29 cellular contexts compared by ENCODE assay signal in the genomic region with DNA sequence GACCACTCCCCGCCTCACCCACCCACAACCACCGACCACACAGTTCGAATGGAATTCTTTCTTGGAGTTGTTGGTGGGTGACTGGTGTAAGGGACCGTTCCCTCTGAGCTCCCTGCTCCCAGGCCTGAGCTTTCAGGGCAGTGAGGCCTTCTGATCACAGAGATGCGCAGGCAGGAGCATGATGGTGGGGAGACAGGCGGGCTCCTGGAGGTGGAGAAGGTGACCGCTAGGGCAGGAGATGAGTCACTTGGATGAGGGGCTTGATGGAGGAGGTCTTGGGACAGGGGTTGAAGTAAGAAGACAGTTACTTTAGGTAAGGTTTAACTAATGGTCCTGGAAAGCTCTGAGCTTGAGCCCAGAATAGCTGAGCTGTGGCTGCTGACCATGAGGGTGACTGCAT.
"Had no signal": no experiment of that assay in that cellular context is flagged by ENCODE, and none has a peak within 500 bp of the region (broad histone marks: within the 10 kb centered on the region; RNA-seq: fewer than 3 reads in every experiment).

No MANE protein-coding gene starts in this region.

- H3K9ac ChIP-seq: KMS-11 had no signal

- H3K4me1 Mint-ChIP-seq: activated B cell treated with CpG ODN at 0.5 μM for 24 hours; activated CD4-positive, alpha-beta T cell treated with anti-CD3 and anti-CD28 coated beads, Interleukin-2, amount 10 ng/mL, durations not matched to agents 24 days and 14 days; activated naive CD8-positive, alpha-beta T cell treated with anti-CD3 and anti-CD28 coated beads, Interleukin-2, amount 10 ng/mL, durations not matched to agents 7 days and 5 days; activated T-helper 17 cell treated with anti-CD3 and anti-CD28 coated beads, Interleukin-2, amount 50 U/mL, for 72 hours; T-cell had no signal

- H3K4me3 ChIP-seq: adrenal gland, SK-N-MC had no signal

- H3K36me3 ChIP-seq: adrenal gland had no signal

- H3K27me3 Mint-ChIP-seq: activated T-helper 17 cell treated with anti-CD3 and anti-CD28 coated beads, Interleukin-2, amount 50 U/mL, for 72 hours had no signal

- ATAC-seq: activated T-helper 17 cell treated with anti-CD3 and anti-CD28 coated beads, Interleukin-2, amount 50 U/mL, for 72 hours; Panc1; Right ventricle myocardium inferior; T-cell had no signal

- H3K9me3 ChIP-seq: adrenal gland had no signal

- H3K27me3 ChIP-seq: adrenal gland had no signal

- H3K4me2 ChIP-seq: KMS-11 had no signal

- H3K4me1 ChIP-seq: adrenal gland had no signal

- DNase-seq: activated B cell treated with CpG ODN at 0.5 μM for 24 hours; activated CD4-positive, alpha-beta T cell treated with anti-CD3 and anti-CD28 coated beads for 1 hour; activated CD4-positive, alpha-beta T cell treated with anti-CD3 and anti-CD28 coated beads, Interleukin-2, amount 10 ng/mL, durations not matched to agents 24 days and 14 days; activated CD4-positive, alpha-beta T cell treated with anti-CD3 and anti-CD28 coated beads, Interleukin-2, amount 50 U/mL, for 48 hours; activated naive CD4-positive, alpha-beta T cell treated with anti-CD3 and anti-CD28 coated beads, Interleukin-2, amount 50 U/mL, for 16 hours; activated naive CD8-positive, alpha-beta T cell treated with anti-CD3 and anti-CD28 coated beads, Interleukin-2, amount 10 ng/mL, durations not matched to agents 7 days and 5 days; anterior cingulate cortex; caudate nucleus; NCI-H1092; NCI-H1417; NCI-H1694; NCI-H2029; NCI-H2107; NCI-H2171 treated with DMSO at 0.1 percent for 48 hours; NCI-H226; NCI-H526; NCI-H774; NK-92 treated with Interleukin-12 subunit alpha and Interleukin-12 subunit beta, amount 100 ng/mL, for 24 hours; OCI-M1; RPMI8226; T-cell; T-helper 2 cell; T1000 had no signal

- H3K4me3 Mint-ChIP-seq: activated B cell treated with CpG ODN at 0.5 μM for 24 hours; activated CD4-positive, alpha-beta T cell treated with anti-CD3 and anti-CD28 coated beads, Interleukin-2, amount 10 ng/mL, durations not matched to agents 24 days and 14 days; activated naive CD8-positive, alpha-beta T cell treated with anti-CD3 and anti-CD28 coated beads, Interleukin-2, amount 10 ng/mL, durations not matched to agents 7 days and 5 days; activated T-helper 17 cell treated with anti-CD3 and anti-CD28 coated beads, Interleukin-2, amount 50 U/mL, for 72 hours; T-cell had no signal

- H3K27ac ChIP-seq: adrenal gland, KMS-11, SK-N-MC had no signal

- H3K36me3 Mint-ChIP-seq: activated naive CD8-positive, alpha-beta T cell treated with anti-CD3 and anti-CD28 coated beads, Interleukin-2, amount 10 ng/mL, durations not matched to agents 7 days and 5 days; T-cell had no signal

- H3K9me3 Mint-ChIP-seq: activated CD4-positive, alpha-beta T cell treated with anti-CD3 and anti-CD28 coated beads, Interleukin-2, amount 10 ng/mL, durations not matched to agents 24 days and 14 days; activated naive CD8-positive, alpha-beta T cell treated with anti-CD3 and anti-CD28 coated beads, Interleukin-2, amount 10 ng/mL, durations not matched to agents 7 days and 5 days; activated T-helper 17 cell treated with anti-CD3 and anti-CD28 coated beads, Interleukin-2, amount 50 U/mL, for 72 hours had no signal

- H3K27ac Mint-ChIP-seq: activated B cell treated with CpG ODN at 0.5 μM for 24 hours; activated CD4-positive, alpha-beta T cell treated with anti-CD3 and anti-CD28 coated beads, Interleukin-2, amount 10 ng/mL, durations not matched to agents 24 days and 14 days; activated naive CD8-positive, alpha-beta T cell treated with anti-CD3 and anti-CD28 coated beads, Interleukin-2, amount 10 ng/mL, durations not matched to agents 7 days and 5 days; activated T-helper 17 cell treated with anti-CD3 and anti-CD28 coated beads, Interleukin-2, amount 50 U/mL, for 72 hours; T-cell had no signal
